15 cellular contexts compared by ENCODE assay signal in genomic region chr15:58742424-58743160, GRCh38. TPM values are rescaled to one million over a fixed set of nuclear protein-coding genes. Genes with fewer than 3 reads are reported as not detected.
DNase-seq lines count a peak whose midpoint lies in the region; ATAC-seq, FAIRE-seq and TF ChIP-seq lines count a peak whose summit lies in the region.
"Had no signal": no experiment of that assay in that cellular context is flagged by ENCODE, and none has a peak within 500 bp of the region (broad histone marks: within the 10 kb centered on the region; RNA-seq: fewer than 3 reads in every experiment).

No MANE protein-coding gene starts in this region.

- H3K27ac ChIP-seq in left lung (peak overlapping the region in 1 of 2 donors; percentile 71), upper lobe of right lung (no peak overlapping the region)
- no peak overlapping the region for H3K27ac ChIP-seq in effector memory CD4-positive, alpha-beta T cell (ENCODE audit: insufficient read depth, low read length, poor library complexity, severe bottlenecking)
- H3K27ac ChIP-seq: 22Rv1 had no signal

- TF ChIP-seq CTCF in left lung (IDR thresholded peaks at IDR 0.05): no peak
- TF ChIP-seq CTCF in upper lobe of right lung (IDR thresholded peaks at IDR 0.05): no peak

- H3K9me3 ChIP-seq in left lung: no peaks in the 10 kb centered on the region
- H3K9me3 ChIP-seq in upper lobe of right lung: no peaks in the 10 kb centered on the region
- H3K9me3 ChIP-seq in effector memory CD4-positive, alpha-beta T cell (ENCODE audit: control insufficient read depth, low read length): no peaks in the 10 kb centered on the region

- H3K4me1 ChIP-seq in left lung: peaks cover 31 to 89% of the 10 kb centered on the region in 2 donors
- H3K4me1 ChIP-seq in upper lobe of right lung: peaks cover 45% of the 10 kb centered on the region
- H3K4me1 ChIP-seq in effector memory CD4-positive, alpha-beta T cell (ENCODE audit: control insufficient read depth, insufficient read depth, low read length, poor library complexity, severe bottlenecking): peaks cover 19% of the 10 kb centered on the region

- H3K4me3 ChIP-seq in left lung (no peak overlapping the region), upper lobe of right lung (no peak overlapping the region)
- no peak overlapping the region for H3K4me3 ChIP-seq in effector memory CD4-positive, alpha-beta T cell (ENCODE audit: insufficient read depth, low read depth, low read length, poor library complexity, severe bottlenecking)

- ATAC-seq in left lung: peak; percentile 90
- peak; percentile 73 for ATAC-seq in upper lobe of right lung
- no peak for ATAC-seq in HG03175 (IDR thresholded peaks at IDR 0.05; ENCODE audit: unreplicated experiment)
- ATAC-seq: left colon had no signal

- H3K27me3 ChIP-seq in left lung: no peaks in the 10 kb centered on the region
- no peaks in the 10 kb centered on the region for H3K27me3 ChIP-seq in upper lobe of right lung
- H3K27me3 ChIP-seq in effector memory CD4-positive, alpha-beta T cell (replicated peaks; ENCODE audit: control insufficient read depth, insufficient read depth, low read length, poor library complexity, severe bottlenecking): no peaks in the 10 kb centered on the region

- H3K36me3 ChIP-seq in left lung (no peaks in the 10 kb centered on the region), upper lobe of right lung (no peaks in the 10 kb centered on the region)
- no peaks in the 10 kb centered on the region for H3K36me3 ChIP-seq in effector memory CD4-positive, alpha-beta T cell (ENCODE audit: control insufficient read depth, insufficient read depth, low read length)

- DNase-seq in NCI-H526 (lab: John Stamatoyannopoulos, UW): peak; percentile 6 to 42
- DNase-seq in NCI-H526 treated with DMSO at 0.1 percent for 48 hours (lab: John Stamatoyannopoulos, UW): no peak
- no peak for DNase-seq in left lung
- DNase-seq in upper lobe of right lung: no peak
- no peak for DNase-seq in stimulated activated naive CD4-positive, alpha-beta T cell treated with Interleukin-2 at 50 U/mL for 16 hours (lab: John Stamatoyannopoulos, UW)
- DNase-seq in effector memory CD4-positive, alpha-beta T cell: no peak
- DNase-seq: activated CD4-positive, alpha-beta T cell treated with anti-CD3 and anti-CD28 coated beads, Interleukin-2, amount 10 ng/mL, durations not matched to agents 7 days and 5 days; activated naive CD4-positive, alpha-beta T cell treated with Interleukin-2 at 50 U/mL for 16 hours; GOT3; left colon; SHP77; small intestine had no signal

- FAIRE-seq in endometrium (lab: Jason Lieb, UNC): peak; percentile 76
- FAIRE-seq: small intestine had no signal

- intact Hi-C loops in left lung (cut with DNase I): no loop called here
- intact Hi-C loops in upper lobe of right lung (cut with DNase I): no loop called here

RNA-seq across cellular contexts. Expression of gene ADAM10, which starts 6.9 kb away (rescaled TPM):
- total RNA-seq in left lung (100 to 1,000 TPM; 142 to 167 TPM), upper lobe of right lung (139 TPM)

RNA-seq across cellular contexts. Expression of gene MINDY2, which starts 28.5 kb away (rescaled TPM):
- total RNA-seq in left lung: 10 to 100 TPM; 20.6 to 23.5 TPM
- 31.2 TPM for total RNA-seq in upper lobe of right lung

Comparison
In these comparisons a context has a peak if more than half of its experiments do, and no peak if none do; other contexts are left out.
1. DNase-seq: peak in NCI-H526 (2 of 2); none in NCI-H526 treated with DMSO at 0.1 percent for 48 hours (single experiment), left lung (0 of 2), upper lobe of right lung (single experiment), stimulated activated naive CD4-positive, alpha-beta T cell treated with Interleukin-2 at 50 U/mL for 16 hours (single experiment) and effector memory CD4-positive, alpha-beta T cell (0 of 3).